ENCODE assay signal across 17 cellular contexts in the genomic region with DNA sequence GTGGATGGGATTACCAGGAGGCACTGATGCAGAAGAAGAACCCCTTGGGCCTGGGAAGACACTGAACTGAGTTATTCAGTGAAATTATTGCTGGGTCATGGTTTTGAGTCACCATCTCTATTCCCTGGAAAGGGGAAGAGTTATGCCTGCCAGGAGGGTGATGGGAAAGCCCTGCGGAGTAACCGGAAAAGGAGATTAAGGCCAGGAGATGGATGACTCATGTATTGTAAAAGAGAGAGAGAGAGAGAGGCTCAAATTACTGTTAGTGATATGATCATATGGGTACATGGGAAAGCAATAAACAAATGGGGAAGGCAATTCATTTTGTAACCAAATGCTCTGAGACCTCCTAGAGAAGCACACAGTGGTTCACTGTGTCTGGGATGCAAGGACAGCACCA.
DNase-seq lines count a peak whose midpoint lies in the region; ATAC-seq and TF ChIP-seq lines count a peak whose summit lies in the region.
"Had no signal": no experiment of that assay in that cellular context is flagged by ENCODE, and none has a peak within 500 bp of the region (broad histone marks: within the 10 kb centered on the region; RNA-seq: fewer than 3 reads in every experiment).

No MANE protein-coding gene starts in this region.

- H4K20me1 ChIP-seq in fibroblast of lung (ENCODE audit: control insufficient read depth, extremely low read depth, insufficient read depth, low read length), result no peaks in the 10 kb centered on the region

- H3K4me2 ChIP-seq in fibroblast of lung (ENCODE audit: extremely low read depth, insufficient read depth, low read length), result no peak overlapping the region
- H3K4me2 ChIP-seq: smooth muscle cell had no signal

- CTCF ChIA-PET in naive thymus-derived CD4-positive, alpha-beta T cell (lab: Charles Lee), result no interaction called here

- no peak overlapping the region for H3K9ac ChIP-seq in HUES48 (ENCODE audit: low read depth, low read length)
- no peak overlapping the region for H3K9ac ChIP-seq in fibroblast of lung (ENCODE audit: insufficient read depth, low read length)

- POLR2A ChIA-PET in naive thymus-derived CD4-positive, alpha-beta T cell (lab: Charles Lee), result no interaction called here

- H3K4me3 ChIP-seq in HUES48 (ENCODE audit: low read depth, low read length) (no peak overlapping the region), SJCRH30 (no peak overlapping the region), fibroblast of lung (replicated peaks in 1 of 4; ENCODE audit: control extremely low read depth in 1 of 4, insufficient read depth in 1 of 4, low read depth in 3 of 4, low read length in 4 of 4) (no peak overlapping the region), retinal pigment epithelial cell (ENCODE audit: low read length) (no peak overlapping the region)
- no peak overlapping the region for H3K4me3 ChIP-seq in naive thymus-derived CD4-positive, alpha-beta T cell (ENCODE audit: low read length)
- H3K4me3 ChIP-seq: body of pancreas, heart left ventricle, smooth muscle cell, suprapubic skin had no signal

- ATAC-seq in naive thymus-derived CD4-positive, alpha-beta T cell, result no peak
- ATAC-seq: body of pancreas, heart left ventricle had no signal

- peaks cover 0 to 17% (median 4%) of the 10 kb centered on the region in 11 donors for H3K9me3 Mint-ChIP-seq in naive thymus-derived CD4-positive, alpha-beta T cell

- H3K4me1 Mint-ChIP-seq in naive thymus-derived CD4-positive, alpha-beta T cell, result no peaks in the 10 kb centered on the region
- H3K4me1 Mint-ChIP-seq: CD14-positive monocyte had no signal

- peak; percentile 38 to 65 for DNase-seq in SJCRH30
- DNase-seq in fibroblast of lung (ENCODE audit: low read depth in 2 of 2), result peak; percentile 2 to 85
- DNase-seq in retinal pigment epithelial cell (ENCODE audit: low read depth), result peak; percentile 94
- DNase-seq in naive thymus-derived CD4-positive, alpha-beta T cell, result no peak
- no peak for DNase-seq in effector CD8-positive, alpha-beta T cell (lab: John Stamatoyannopoulos, UW)
- no peak for DNase-seq in activated CD4-positive, alpha-beta T cell treated with anti-CD3 and anti-CD28 coated beads for 48 hours
- DNase-seq: activated CD4-positive, alpha-beta T cell treated with anti-CD3 and anti-CD28 coated beads, Interleukin-2, amount 50 U/mL, for 48 hours; endodermal cell; heart left ventricle; left cardiac atrium; NCI-H226 had no signal

- no peaks in the 10 kb centered on the region for H3K79me2 ChIP-seq in fibroblast of lung (ENCODE audit: control insufficient read depth, insufficient read depth, low read length)

- H3K36me3 Mint-ChIP-seq in naive thymus-derived CD4-positive, alpha-beta T cell, result no peaks in the 10 kb centered on the region
- H3K36me3 Mint-ChIP-seq: CD14-positive monocyte had no signal

- TF ChIP-seq CTCF in fibroblast of lung (conservative IDR thresholded peaks at IDR 0.05 in 1 of 2, IDR thresholded peaks at IDR 0.05 in 1 of 2; ENCODE audit: low read depth in 1 of 2, low read length in 2 of 2) (no peak), retinal pigment epithelial cell (conservative IDR thresholded peaks at IDR 0.05; ENCODE audit: low read depth, low read length) (no peak)

- no peak overlapping the region for H3K27ac Mint-ChIP-seq in naive thymus-derived CD4-positive, alpha-beta T cell
- H3K27ac Mint-ChIP-seq: activated T-helper 2 cell treated with anti-CD3 and anti-CD28 coated beads, Interferon-gamma antibody, Interleukin-2, Interleukin-4, amounts not matched to agents 10 μg/mL and 5 μg/mL and 100 μg/mL, durations not matched to agents 14 hours and 24 hours and 36 hours; CD14-positive monocyte; endodermal cell had no signal

- H2AFZ ChIP-seq in fibroblast of lung (ENCODE audit: low read length), result no peak overlapping the region

- H3K4me1 ChIP-seq in HUES48 (ENCODE audit: control insufficient read depth, insufficient read depth, low read length) (peaks cover 35% of the 10 kb centered on the region), SJCRH30 (peaks cover 4% of the 10 kb centered on the region; the same call in 1 of the 2 replicates), fibroblast of lung (ENCODE audit: control insufficient read depth, extremely low read depth, insufficient read depth, low read length) (no peaks in the 10 kb centered on the region)
- no peaks in the 10 kb centered on the region for H3K4me1 ChIP-seq in naive thymus-derived CD4-positive, alpha-beta T cell (ENCODE audit: control insufficient read depth in 2 of 2, insufficient read depth in 2 of 2, low read length in 2 of 2)
- H3K4me1 ChIP-seq: body of pancreas, heart left ventricle, suprapubic skin had no signal

- no peaks in the 10 kb centered on the region for H3K36me3 ChIP-seq in HUES48 (ENCODE audit: control insufficient read depth, insufficient read depth, low read length)
- H3K36me3 ChIP-seq in SJCRH30, result no peaks in the 10 kb centered on the region
- H3K36me3 ChIP-seq in fibroblast of lung (ENCODE audit: control insufficient read depth, insufficient read depth, low read length), result no peaks in the 10 kb centered on the region
- no peaks in the 10 kb centered on the region for H3K36me3 ChIP-seq in naive thymus-derived CD4-positive, alpha-beta T cell (ENCODE audit: control insufficient read depth in 2 of 3, insufficient read depth in 3 of 3, low read length in 3 of 3)
- H3K36me3 ChIP-seq: heart left ventricle, suprapubic skin had no signal

- H3K9me3 ChIP-seq in HUES48 (ENCODE audit: control insufficient read depth, insufficient read depth, low read length) (no peaks in the 10 kb centered on the region), SJCRH30 (replicated peaks) (no peaks in the 10 kb centered on the region), fibroblast of lung (ENCODE audit: control insufficient read depth, insufficient read depth, low read depth, low read length) (no peaks in the 10 kb centered on the region)
- no peaks in the 10 kb centered on the region for H3K9me3 ChIP-seq in naive thymus-derived CD4-positive, alpha-beta T cell (ENCODE audit: control insufficient read depth in 2 of 3, low read length in 3 of 3)
- H3K9me3 ChIP-seq: body of pancreas, suprapubic skin had no signal

- no peaks in the 10 kb centered on the region for H3K27me3 ChIP-seq in HUES48 (ENCODE audit: control insufficient read depth, insufficient read depth, low read length)
- H3K27me3 ChIP-seq in SJCRH30, result no peaks in the 10 kb centered on the region
- H3K27me3 ChIP-seq in fibroblast of lung (ENCODE audit: control insufficient read depth, insufficient read depth, low read length), result no peaks in the 10 kb centered on the region
- no peaks in the 10 kb centered on the region for H3K27me3 ChIP-seq in naive thymus-derived CD4-positive, alpha-beta T cell (ENCODE audit: control insufficient read depth in 2 of 2, insufficient read depth in 2 of 2, low read length in 2 of 2)
- H3K27me3 ChIP-seq: body of pancreas, heart left ventricle, suprapubic skin had no signal

- intact Hi-C loops in naive thymus-derived CD4-positive, alpha-beta T cell (cut with micrococcal nuclease), result no loop called here

- peaks cover 0 to 6% (median 0%) of the 10 kb centered on the region in 5 donors for H3K27me3 Mint-ChIP-seq in naive thymus-derived CD4-positive, alpha-beta T cell

- H3K4me3 Mint-ChIP-seq in naive thymus-derived CD4-positive, alpha-beta T cell, result no peak overlapping the region
- H3K4me3 Mint-ChIP-seq: CD14-positive monocyte, endodermal cell had no signal

- H3K27ac ChIP-seq in HUES48 (ENCODE audit: low read depth, low read length) (peak overlapping the region; percentile 47), SJCRH30 (no peak overlapping the region), fibroblast of lung (ENCODE audit: insufficient read depth, low read length) (no peak overlapping the region)
- H3K27ac ChIP-seq in naive thymus-derived CD4-positive, alpha-beta T cell (ENCODE audit: low read depth, low read length), result no peak overlapping the region
- H3K27ac ChIP-seq: body of pancreas, heart left ventricle, suprapubic skin had no signal

Comparison
In these comparisons a context has a peak if more than half of its experiments do, and no peak if none do; other contexts are left out.
1. DNase-seq: peak in SJCRH30 (2 of 2), fibroblast of lung (2 of 2) and retinal pigment epithelial cell (single experiment); none in naive thymus-derived CD4-positive, alpha-beta T cell (0 of 9), effector CD8-positive, alpha-beta T cell (single experiment) and activated CD4-positive, alpha-beta T cell treated with anti-CD3 and anti-CD28 coated beads for 48 hours (single experiment).